ENCODE assay signal across 8 cellular contexts in the genomic region with DNA sequence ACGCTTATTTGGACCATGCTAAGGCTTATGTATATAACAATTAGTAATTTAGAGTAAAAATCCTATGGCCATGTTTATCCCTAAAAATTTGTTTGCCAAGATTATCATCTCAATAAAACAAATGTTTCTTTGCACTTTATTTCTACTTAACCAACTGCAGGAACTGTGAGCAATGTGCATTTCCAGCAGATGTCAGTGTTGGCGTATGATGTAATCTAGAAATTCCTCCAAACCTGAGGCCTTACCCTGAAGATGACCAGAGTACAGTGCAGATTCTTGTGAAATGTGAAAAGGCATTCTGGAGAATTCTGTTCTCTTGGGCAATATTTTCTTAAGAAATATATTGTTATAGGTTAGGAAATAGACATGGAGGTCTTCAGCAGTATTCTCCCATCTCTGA.
DNase-seq lines count a peak whose midpoint lies in the region; ATAC-seq and TF ChIP-seq lines count a peak whose summit lies in the region.

No MANE protein-coding gene starts in this region.

- no peak overlapping the region for H3K4me3 ChIP-seq in fibroblast of villous mesenchyme (ENCODE audit: low read depth, low read length)
- no peak overlapping the region for H3K4me3 ChIP-seq in gastrocnemius medialis

- TF ChIP-seq CTCF in fibroblast of villous mesenchyme (IDR thresholded peaks at IDR 0.05; ENCODE audit: insufficient read depth, low read depth, low read length) (peak; percentile 64), gastrocnemius medialis (IDR thresholded peaks at IDR 0.05 in 4 of 5, conservative IDR thresholded peaks at IDR 0.05 in 1 of 5) (peak; percentile 20 to 53 (median 32))

- no peaks in the 10 kb centered on the region for H3K9me3 ChIP-seq in gastrocnemius medialis

- intact Hi-C loops in gastrocnemius medialis (cut with DNase I; ENCODE audit: low total_unique reads) = no loop called here

- ATAC-seq in GM19351 (IDR thresholded peaks at IDR 0.05; ENCODE audit: unreplicated experiment) = peak; percentile 64
- peak; percentile 46 for ATAC-seq in HG03558 (IDR thresholded peaks at IDR 0.05; ENCODE audit: extremely low read depth, unreplicated experiment)
- ATAC-seq in gastrocnemius medialis = peak; percentile 22 to 32
- ATAC-seq in GM19397 (IDR thresholded peaks at IDR 0.05; ENCODE audit: unreplicated experiment) = no peak

- no peaks in the 10 kb centered on the region for H3K36me3 ChIP-seq in gastrocnemius medialis

- in situ Hi-C loops in SK-MEL-5 (cut with HindIII; ENCODE audit: low pct_unique_long_range_greater_than_20kb, low sequenced_read_pairs) = no loop called here
- in situ Hi-C loops in gastrocnemius medialis (cut with MboI; ENCODE audit: low sequenced_read_pairs in 4 of 4) = loop anchor here (10.0 to 25.0 kb wide), 4 partner anchors 100 to 412 kb away; no protein-coding TSS in a partner anchor

- no peak overlapping the region for H3K27ac ChIP-seq in gastrocnemius medialis

- H3K27me3 ChIP-seq in gastrocnemius medialis = no peaks in the 10 kb centered on the region

- TF ChIP-seq POLR2A in gastrocnemius medialis (IDR thresholded peaks at IDR 0.05) = no peak

- peak; percentile 11 for DNase-seq in DMS53 treated with DMSO at 0.1 percent for 48 hours (lab: John Stamatoyannopoulos, UW; ENCODE audit: unreplicated experiment)
- peak; percentile 78 for DNase-seq in SK-MEL-5 (ENCODE audit: low read depth, low spot score)
- DNase-seq in fibroblast of villous mesenchyme (ENCODE audit: low read depth) = peak; percentile 90
- DNase-seq in gastrocnemius medialis = no peak
- DNase-seq in NCI-H510A treated with DMSO at 0.1 percent for 48 hours (lab: John Stamatoyannopoulos, UW) = no peak

- H3K4me1 ChIP-seq in gastrocnemius medialis = peaks cover 13% of the 10 kb centered on the region in 2 donors

Comparison
In these comparisons a context has a peak if more than half of its experiments do, and no peak if none do; other contexts are left out.
1. DNase-seq: peak in DMS53 treated with DMSO at 0.1 percent for 48 hours (single experiment), SK-MEL-5 (single experiment) and fibroblast of villous mesenchyme (single experiment); none in gastrocnemius medialis (0 of 2) and NCI-H510A treated with DMSO at 0.1 percent for 48 hours (single experiment).